In genomic region chr2:182954789-182955188, GRCh38 we compare ENCODE assay signal across 1 cellular context.
TF ChIP-seq lines count a peak whose summit lies in the region.

No MANE protein-coding gene starts in this region.

TF ChIP-seq in HEK293, 187 proteins besides CTCF, POLR2A, EP300 and RAD21 (continued from another document):
- no peak for TF ChIP-seq ZNF645 (tag by site-specific recombination; IDR thresholded peaks at IDR 0.05)
- TF ChIP-seq ZNF623 (tag by site-specific recombination; IDR thresholded peaks at IDR 0.05) = no peak
- TF ChIP-seq ZNF366 (tag by site-specific recombination; conservative IDR thresholded peaks at IDR 0.05) = no peak
- peak; percentile 45; the same call in 1 of the 2 replicates for TF ChIP-seq EGR2 (tag by site-specific recombination; IDR thresholded peaks at IDR 0.05; ENCODE audit: low read depth)
